In the genomic region with DNA sequence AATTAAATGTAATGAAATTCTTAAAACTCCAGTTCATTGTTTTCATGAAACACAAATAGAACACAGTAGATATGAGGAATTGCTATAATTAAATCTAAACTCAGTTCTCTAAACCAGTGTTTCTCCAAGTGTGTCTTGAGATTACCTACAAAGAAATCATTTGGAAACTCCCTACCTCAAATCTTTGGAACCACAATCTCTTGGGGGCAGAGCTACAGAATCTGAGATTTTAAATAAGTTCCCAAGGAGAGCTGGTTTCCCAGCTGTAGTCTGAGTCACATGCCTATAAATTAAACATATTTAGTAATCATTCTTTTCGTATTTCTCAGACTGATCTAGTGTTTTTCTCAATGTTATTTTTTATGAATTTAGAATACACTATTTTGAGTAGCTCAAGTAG, we compare ENCODE assay signal across 1 cellular context.
TF ChIP-seq lines count a peak whose summit lies in the region.

No MANE protein-coding gene starts in this region.

TF ChIP-seq in IMR-90, 13 proteins besides CTCF, POLR2A, EP300 and RAD21:
- no peak for TF ChIP-seq MXI1 (IDR thresholded peaks at IDR 0.05; ENCODE audit: borderline replicate concordance, low read depth, low read length)
- TF ChIP-seq FOS (IDR thresholded peaks at IDR 0.05; ENCODE audit: low read depth, low read length): peak; percentile 47; the same call in 1 of the 2 replicates
- TF ChIP-seq, protein P1, sequence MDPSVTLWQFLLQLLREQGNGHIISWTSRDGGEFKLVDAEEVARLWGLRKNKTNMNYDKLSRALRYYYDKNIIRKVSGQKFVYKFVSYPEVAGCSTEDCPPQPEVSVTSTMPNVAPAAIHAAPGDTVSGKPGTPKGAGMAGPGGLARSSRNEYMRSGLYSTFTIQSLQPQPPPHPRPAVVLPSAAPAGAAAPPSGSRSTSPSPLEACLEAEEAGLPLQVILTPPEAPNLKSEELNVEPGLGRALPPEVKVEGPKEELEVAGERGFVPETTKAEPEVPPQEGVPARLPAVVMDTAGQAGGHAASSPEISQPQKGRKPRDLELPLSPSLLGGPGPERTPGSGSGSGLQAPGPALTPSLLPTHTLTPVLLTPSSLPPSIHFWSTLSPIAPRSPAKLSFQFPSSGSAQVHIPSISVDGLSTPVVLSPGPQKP (IDR thresholded peaks at IDR 0.05; ENCODE audit: borderline replicate concordance, low read depth, low read length): no peak
- TF ChIP-seq SMC3 (IDR thresholded peaks at IDR 0.05; ENCODE audit: low read depth, low read length): no peak
- no peak for TF ChIP-seq CHD1 (IDR thresholded peaks at IDR 0.05; ENCODE audit: low read depth, low read length)
- no peak for TF ChIP-seq NFE2L2 (IDR thresholded peaks at IDR 0.05; ENCODE audit: low read depth, low read length)
- no peak for TF ChIP-seq MAZ (IDR thresholded peaks at IDR 0.05; ENCODE audit: borderline replicate concordance, low read depth, low read length)
- TF ChIP-seq BHLHE40 (IDR thresholded peaks at IDR 0.05; ENCODE audit: low read depth, low read length): 0 out of 2 replicates have a peak, but pooled peaks have one; percentile 29
- no peak for TF ChIP-seq CEBPB (IDR thresholded peaks at IDR 0.05; ENCODE audit: low read depth, low read length)
- TF ChIP-seq, protein P2, sequence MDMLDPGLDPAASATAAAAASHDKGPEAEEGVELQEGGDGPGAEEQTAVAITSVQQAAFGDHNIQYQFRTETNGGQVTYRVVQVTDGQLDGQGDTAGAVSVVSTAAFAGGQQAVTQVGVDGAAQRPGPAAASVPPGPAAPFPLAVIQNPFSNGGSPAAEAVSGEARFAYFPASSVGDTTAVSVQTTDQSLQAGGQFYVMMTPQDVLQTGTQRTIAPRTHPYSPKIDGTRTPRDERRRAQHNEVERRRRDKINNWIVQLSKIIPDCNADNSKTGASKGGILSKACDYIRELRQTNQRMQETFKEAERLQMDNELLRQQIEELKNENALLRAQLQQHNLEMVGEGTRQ (IDR thresholded peaks at IDR 0.05; ENCODE audit: low read depth, low read length): peak; percentile 55; the same call in 1 of the 2 replicates
- no peak for TF ChIP-seq RCOR1 (IDR thresholded peaks at IDR 0.05; ENCODE audit: insufficient replicate concordance, low read length)
